In genomic region chr3:124878561-124879394, GRCh38 we compare ENCODE assay signal across 7 cellular contexts. TPM values are rescaled to one million over a fixed set of nuclear protein-coding genes. Genes with fewer than 3 reads are reported as not detected.
DNase-seq lines count a peak whose midpoint lies in the region; ATAC-seq, FAIRE-seq and TF ChIP-seq lines count a peak whose summit lies in the region.

No MANE protein-coding gene starts in this region.

- CTCF ChIA-PET in RWPE1 (lab: Yijun Ruan, JAX), result interaction anchor here (1.4 kb wide), 1 partner anchor 92 kb away, joined by 6 read pairs; no protein-coding TSS in a partner anchor
- CTCF ChIA-PET in CD4-positive, alpha-beta T cell (lab: Charles Lee), result no interaction called here

- no peaks in the 10 kb centered on the region for H3K9me3 ChIP-seq in CD4-positive, alpha-beta T cell (ENCODE audit: control insufficient read depth, low read length)

- FAIRE-seq in H54 (lab: Jason Lieb, UNC), result peak; percentile 92

- H3K27me3 ChIP-seq in CD4-positive, alpha-beta T cell (ENCODE audit: control insufficient read depth, insufficient read depth, low read length), result peaks cover 2% of the 10 kb centered on the region

- H3K9me3 Mint-ChIP-seq in CD4-positive, alpha-beta T cell, result no peaks in the 10 kb centered on the region

- TF ChIP-seq CTCF in RWPE1 (conservative IDR thresholded peaks at IDR 0.05; ENCODE audit: low read depth), result no peak
- no peak for TF ChIP-seq CTCF in CD4-positive, alpha-beta T cell (IDR thresholded peaks at IDR 0.05)

- H3K4me1 Mint-ChIP-seq in CD4-positive, alpha-beta T cell (ENCODE audit: low read depth), result peaks cover 10% of the 10 kb centered on the region

- DNase-seq in H54 (ENCODE audit: insufficient read length, low spot score), result peak; percentile 78
- DNase-seq in RWPE1 (ENCODE audit: low spot score), result peak; percentile 92
- DNase-seq in epidermal melanocyte (ENCODE audit: insufficient read length, low spot score), result peak; percentile 49
- peak; percentile 88 for DNase-seq in non-pigmented ciliary epithelial cell (ENCODE audit: low read depth)
- DNase-seq in DMS79 treated with DMSO at 0.1 percent for 48 hours (lab: John Stamatoyannopoulos, UW), result no peak
- no peak for DNase-seq in CD4-positive, alpha-beta T cell

- ATAC-seq in HG03095 (IDR thresholded peaks at IDR 0.05; ENCODE audit: unreplicated experiment), result no peak
- no peak for ATAC-seq in CD4-positive, alpha-beta T cell (ENCODE audit: poor library complexity)

- intact Hi-C loops in CD4-positive, alpha-beta T cell (cut with DNase I, micrococcal nuclease), result no loop called here

- no peak overlapping the region for H3K4me3 Mint-ChIP-seq in CD4-positive, alpha-beta T cell

- H3K27ac ChIP-seq in RWPE1, result peak overlapping the region; percentile 84
- H3K27ac ChIP-seq in CD4-positive, alpha-beta T cell (ENCODE audit: low read depth, low read length), result no peak overlapping the region

- POLR2A ChIA-PET in RWPE1 (lab: Yijun Ruan, JAX; ENCODE audit: low non-redundant PET), result no interaction called here
- POLR2A ChIA-PET in CD4-positive, alpha-beta T cell (lab: Charles Lee), result no interaction called here

- no peak overlapping the region for H3K27ac Mint-ChIP-seq in CD4-positive, alpha-beta T cell

- H3K36me3 Mint-ChIP-seq in CD4-positive, alpha-beta T cell (ENCODE audit: low read depth), result no peaks in the 10 kb centered on the region

- TF ChIP-seq POLR2A in H54 (IDR thresholded peaks at IDR 0.05; ENCODE audit: low read depth, low read length), result no peak

- H3K27me3 Mint-ChIP-seq in CD4-positive, alpha-beta T cell, result peaks cover 44% of the 10 kb centered on the region

RNA-seq across cellular contexts. Expression of gene ITGB5, which starts 8.4 kb away (rescaled TPM):
- total RNA-seq in CD4-positive, alpha-beta T cell, result under 1 TPM; 0.47 to 0.85 TPM

RNA-seq across cellular contexts. Expression of gene MUC13, which starts 55.8 kb away (rescaled TPM):
- under 1 TPM in 1 of 2 experiments, not detected in 1; 0.47 TPM for total RNA-seq in CD4-positive, alpha-beta T cell

Comparison
In these comparisons a context has a peak if more than half of its experiments do, and no peak if none do; other contexts are left out.
1. DNase-seq: peak in H54 (single experiment), RWPE1 (single experiment), epidermal melanocyte (single experiment) and non-pigmented ciliary epithelial cell (single experiment); none in DMS79 treated with DMSO at 0.1 percent for 48 hours (single experiment) and CD4-positive, alpha-beta T cell (0 of 10).